Comparison of ENCODE assay signal across 1 cellular context in the genomic region with DNA sequence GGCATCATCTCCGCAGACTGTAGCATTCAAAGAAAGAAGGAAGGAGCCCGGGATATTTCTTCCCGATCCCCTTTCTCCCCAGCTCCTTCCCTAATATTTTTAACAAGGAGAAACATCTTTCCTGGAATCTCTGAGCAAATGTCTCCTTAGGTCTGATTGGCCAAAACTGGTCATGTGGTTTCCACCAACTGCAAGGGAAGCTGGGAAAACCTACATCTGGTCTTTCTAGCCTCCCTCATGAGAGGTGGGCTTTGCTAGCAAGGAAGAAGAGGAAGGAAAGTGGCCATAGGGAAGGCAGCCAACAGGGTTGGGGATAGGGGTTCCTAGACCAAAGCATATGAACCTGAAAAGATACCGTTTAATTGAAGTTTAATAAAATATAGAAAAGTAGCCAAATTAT.
TF ChIP-seq lines count a peak whose summit lies in the region.

No MANE protein-coding gene starts in this region.

TF ChIP-seq in K562, 482 proteins besides CTCF, POLR2A, EP300 and RAD21:
- TF ChIP-seq, protein P1, sequence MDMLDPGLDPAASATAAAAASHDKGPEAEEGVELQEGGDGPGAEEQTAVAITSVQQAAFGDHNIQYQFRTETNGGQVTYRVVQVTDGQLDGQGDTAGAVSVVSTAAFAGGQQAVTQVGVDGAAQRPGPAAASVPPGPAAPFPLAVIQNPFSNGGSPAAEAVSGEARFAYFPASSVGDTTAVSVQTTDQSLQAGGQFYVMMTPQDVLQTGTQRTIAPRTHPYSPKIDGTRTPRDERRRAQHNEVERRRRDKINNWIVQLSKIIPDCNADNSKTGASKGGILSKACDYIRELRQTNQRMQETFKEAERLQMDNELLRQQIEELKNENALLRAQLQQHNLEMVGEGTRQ (CRISPR knock-in tag; IDR thresholded peaks at IDR 0.05) = peak; percentile 75
- TF ChIP-seq, protein P2, sequence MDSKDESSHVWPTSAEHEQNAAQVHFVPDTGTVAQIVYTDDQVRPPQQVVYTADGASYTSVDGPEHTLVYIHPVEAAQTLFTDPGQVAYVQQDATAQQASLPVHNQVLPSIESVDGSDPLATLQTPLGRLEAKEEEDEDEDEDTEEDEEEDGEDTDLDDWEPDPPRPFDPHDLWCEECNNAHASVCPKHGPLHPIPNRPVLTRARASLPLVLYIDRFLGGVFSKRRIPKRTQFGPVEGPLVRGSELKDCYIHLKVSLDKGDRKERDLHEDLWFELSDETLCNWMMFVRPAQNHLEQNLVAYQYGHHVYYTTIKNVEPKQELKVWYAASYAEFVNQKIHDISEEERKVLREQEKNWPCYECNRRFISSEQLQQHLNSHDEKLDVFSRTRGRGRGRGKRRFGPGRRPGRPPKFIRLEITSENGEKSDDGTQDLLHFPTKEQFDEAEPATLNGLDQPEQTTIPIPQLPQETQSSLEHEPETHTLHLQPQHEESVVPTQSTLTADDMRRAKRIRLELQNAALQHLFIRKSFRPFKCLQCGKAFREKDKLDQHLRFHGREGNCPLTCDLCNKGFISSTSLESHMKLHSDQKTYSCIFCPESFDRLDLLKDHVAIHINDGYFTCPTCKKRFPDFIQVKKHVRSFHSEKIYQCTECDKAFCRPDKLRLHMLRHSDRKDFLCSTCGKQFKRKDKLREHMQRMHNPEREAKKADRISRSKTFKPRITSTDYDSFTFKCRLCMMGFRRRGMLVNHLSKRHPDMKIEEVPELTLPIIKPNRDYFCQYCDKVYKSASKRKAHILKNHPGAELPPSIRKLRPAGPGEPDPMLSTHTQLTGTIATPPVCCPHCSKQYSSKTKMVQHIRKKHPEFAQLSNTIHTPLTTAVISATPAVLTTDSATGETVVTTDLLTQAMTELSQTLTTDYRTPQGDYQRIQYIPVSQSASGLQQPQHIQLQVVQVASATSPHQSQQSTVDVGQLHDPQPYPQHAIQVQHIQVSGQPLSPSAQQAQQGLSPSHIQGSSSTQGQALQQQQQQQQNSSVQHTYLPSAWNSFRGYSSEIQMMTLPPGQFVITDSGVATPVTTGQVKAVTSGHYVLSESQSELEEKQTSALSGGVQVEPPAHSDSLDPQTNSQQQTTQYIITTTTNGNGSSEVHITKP (IDR thresholded peaks at IDR 0.05; ENCODE audit: partially characterized antibody) = no peak
- no peak for TF ChIP-seq FOXP1 (CRISPR knock-in tag; IDR thresholded peaks at IDR 0.05)
- peak; percentile 47; the same call in 1 of the 2 replicates for TF ChIP-seq RAD51 (IDR thresholded peaks at IDR 0.05; ENCODE audit: borderline replicate concordance, low read depth)
- TF ChIP-seq, protein P3, sequence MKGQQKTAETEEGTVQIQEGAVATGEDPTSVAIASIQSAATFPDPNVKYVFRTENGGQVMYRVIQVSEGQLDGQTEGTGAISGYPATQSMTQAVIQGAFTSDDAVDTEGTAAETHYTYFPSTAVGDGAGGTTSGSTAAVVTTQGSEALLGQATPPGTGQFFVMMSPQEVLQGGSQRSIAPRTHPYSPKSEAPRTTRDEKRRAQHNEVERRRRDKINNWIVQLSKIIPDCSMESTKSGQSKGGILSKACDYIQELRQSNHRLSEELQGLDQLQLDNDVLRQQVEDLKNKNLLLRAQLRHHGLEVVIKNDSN (CRISPR knock-in tag; IDR thresholded peaks at IDR 0.05) = peak; percentile 50
- peak; percentile 43 for TF ChIP-seq NFYB (IDR thresholded peaks at IDR 0.05; ENCODE audit: extremely low read depth, insufficient read length)
